In genomic region chr11:57597971-57598830, GRCh38 we compare ENCODE assay signal across 8 cellular contexts. TPM values are rescaled to one million over a fixed set of nuclear protein-coding genes. Genes with fewer than 3 reads are reported as not detected.
DNase-seq lines count a peak whose midpoint lies in the region; ATAC-seq and TF ChIP-seq lines count a peak whose summit lies in the region.

No MANE protein-coding gene starts in this region.

- no peak overlapping the region for H3K27ac Mint-ChIP-seq in activated T-helper 1 cell treated with anti-CD3 and anti-CD28 coated beads, Interleukin-12 subunit alpha, Interleukin-12 subunit beta, Interleukin-2, Interleukin-4 antibody, amounts not matched to agents 30 ng/mL and 10 ng/mL and 1 ng/mL, durations not matched to agents 14 hours and 24 hours and 36 hours

- H3K27me3 Mint-ChIP-seq in activated T-helper 1 cell treated with anti-CD3 and anti-CD28 coated beads, Interleukin-12 subunit alpha, Interleukin-12 subunit beta, Interleukin-2, Interleukin-4 antibody, amounts not matched to agents 30 ng/mL and 10 ng/mL and 1 ng/mL, durations not matched to agents 14 hours and 24 hours and 36 hours (ENCODE audit: insufficient read depth) = peaks cover 30% of the 10 kb centered on the region

- H3K4me3 ChIP-seq in psoas muscle = peak overlapping the region; percentile 61

- H3K36me3 Mint-ChIP-seq in activated T-helper 1 cell treated with anti-CD3 and anti-CD28 coated beads, Interleukin-12 subunit alpha, Interleukin-12 subunit beta, Interleukin-2, Interleukin-4 antibody, amounts not matched to agents 30 ng/mL and 10 ng/mL and 1 ng/mL, durations not matched to agents 14 hours and 24 hours and 36 hours (ENCODE audit: low read depth) = no peaks in the 10 kb centered on the region

- H3K27me3 ChIP-seq in psoas muscle (ENCODE audit: insufficient read depth in 3 of 3, low read length in 2 of 3) = peaks cover 0 to 12% (median 0%) of the 10 kb centered on the region in 3 donors

- H3K27ac ChIP-seq in angular gyrus (ENCODE audit: low read depth, low read length) = peak overlapping the region; percentile 72
- H3K27ac ChIP-seq in psoas muscle = peak overlapping the region; percentile 68

- H3K4me3 Mint-ChIP-seq in activated T-helper 1 cell treated with anti-CD3 and anti-CD28 coated beads, Interleukin-12 subunit alpha, Interleukin-12 subunit beta, Interleukin-2, Interleukin-4 antibody, amounts not matched to agents 30 ng/mL and 10 ng/mL and 1 ng/mL, durations not matched to agents 14 hours and 24 hours and 36 hours = no peak overlapping the region

- no peak for TF ChIP-seq CTCF in psoas muscle (IDR thresholded peaks at IDR 0.05)

- DNase-seq in DMS114 treated with DMSO at 0.1 percent for 48 hours (lab: John Stamatoyannopoulos, UW; ENCODE audit: unreplicated experiment) = peak; percentile 2
- DNase-seq in hippocampal formation (lab: John Stamatoyannopoulos, UW) = peak; percentile 14 to 23
- peak; percentile 86 to 93 for DNase-seq in psoas muscle
- DNase-seq in activated T-helper 1 cell treated with anti-CD3 and anti-CD28 coated beads, Interleukin-12 subunit alpha, Interleukin-12 subunit beta, Interleukin-2, Interleukin-4 antibody, amounts not matched to agents 30 ng/mL and 10 ng/mL and 1 ng/mL, durations not matched to agents 14 hours and 24 hours and 36 hours (ENCODE audit: low spot score) = no peak

- no peaks in the 10 kb centered on the region for H3K9me3 Mint-ChIP-seq in activated T-helper 1 cell treated with anti-CD3 and anti-CD28 coated beads, Interleukin-12 subunit alpha, Interleukin-12 subunit beta, Interleukin-2, Interleukin-4 antibody, amounts not matched to agents 30 ng/mL and 10 ng/mL and 1 ng/mL, durations not matched to agents 14 hours and 24 hours and 36 hours

- intact Hi-C loops in psoas muscle (cut with DNase I) = no loop called here
- intact Hi-C loops in activated T-helper 1 cell treated with anti-CD3 and anti-CD28 coated beads, Interleukin-12 subunit alpha, Interleukin-12 subunit beta, Interleukin-2, Interleukin-4 antibody, amounts not matched to agents 30 ng/mL and 10 ng/mL and 1 ng/mL, durations not matched to agents 14 hours and 24 hours and 36 hours (cut with micrococcal nuclease) = no loop called here

- peaks cover 0 to 2% of the 10 kb centered on the region in 2 donors for H3K36me3 ChIP-seq in psoas muscle (ENCODE audit: insufficient read depth in 1 of 2, low read depth in 1 of 2)

- H3K4me1 Mint-ChIP-seq in activated T-helper 1 cell treated with anti-CD3 and anti-CD28 coated beads, Interleukin-12 subunit alpha, Interleukin-12 subunit beta, Interleukin-2, Interleukin-4 antibody, amounts not matched to agents 30 ng/mL and 10 ng/mL and 1 ng/mL, durations not matched to agents 14 hours and 24 hours and 36 hours (ENCODE audit: low read depth) = no peaks in the 10 kb centered on the region

- ATAC-seq in psoas muscle (peak; percentile 77 to 89 (median 80)), HG03378 (IDR thresholded peaks at IDR 0.05; ENCODE audit: unreplicated experiment) (no peak), HG03280 (IDR thresholded peaks at IDR 0.05; ENCODE audit: unreplicated experiment) (no peak), HG03139 (IDR thresholded peaks at IDR 0.05; ENCODE audit: unreplicated experiment) (no peak)

- H3K9me3 ChIP-seq in psoas muscle = no peaks in the 10 kb centered on the region

- H3K4me1 ChIP-seq in psoas muscle = no peaks in the 10 kb centered on the region

- WGBS in psoas muscle, 3 donors = 2 to 4% (median 2%) methylated on average over 20 to 32 of the region's 32 CpGs

RNA-seq across cellular contexts. Expression of gene SERPING1, which starts 0.7 kb away (rescaled TPM):
- total RNA-seq in psoas muscle = 10 to 100 TPM; 65.1 to 97.3 (median 71.2) TPM
- 10 to 100 TPM; 42.6 to 77.2 (median 62.3) TPM for polyA plus RNA-seq in psoas muscle
- not detected in 2 replicates for total RNA-seq in activated T-helper 1 cell treated with anti-CD3 and anti-CD28 coated beads, Interleukin-12 subunit alpha, Interleukin-12 subunit beta, Interleukin-2, Interleukin-4 antibody, amounts not matched to agents 30 ng/mL and 10 ng/mL and 1 ng/mL, durations not matched to agents 14 hours and 24 hours and 36 hours

RNA-seq across cellular contexts. Expression of gene UBE2L6, which starts 30.7 kb away (rescaled TPM):
- 10 to 100 TPM in 3 of 4 donors, 1 to 10 TPM in 1; 6.8 to 24.7 (median 12.3) TPM for total RNA-seq in psoas muscle
- 1 to 10 TPM; 5.3 to 9.9 (median 9.1) TPM for polyA plus RNA-seq in psoas muscle
- total RNA-seq in activated T-helper 1 cell treated with anti-CD3 and anti-CD28 coated beads, Interleukin-12 subunit alpha, Interleukin-12 subunit beta, Interleukin-2, Interleukin-4 antibody, amounts not matched to agents 30 ng/mL and 10 ng/mL and 1 ng/mL, durations not matched to agents 14 hours and 24 hours and 36 hours = 155 and 163 TPM in 2 replicates

RNA-seq across cellular contexts. Expression of gene YPEL4, which starts 51.5 kb away (rescaled TPM):
- total RNA-seq in psoas muscle = under 1 TPM in 3 of 4 donors, not detected in 1; 0.21 to 0.90 (median 0.59) TPM
- under 1 TPM; 0.08 to 0.18 (median 0.11) TPM for polyA plus RNA-seq in psoas muscle
- total RNA-seq in activated T-helper 1 cell treated with anti-CD3 and anti-CD28 coated beads, Interleukin-12 subunit alpha, Interleukin-12 subunit beta, Interleukin-2, Interleukin-4 antibody, amounts not matched to agents 30 ng/mL and 10 ng/mL and 1 ng/mL, durations not matched to agents 14 hours and 24 hours and 36 hours = 0.26 and 0.39 TPM in 2 replicates

RNA-seq across cellular contexts. Expression of gene CLP1, which starts 59.4 kb away (rescaled TPM):
- 10 to 100 TPM in 2 of 4 donors, 1 to 10 TPM in 2; 6.8 to 11.6 (median 9.2) TPM for total RNA-seq in psoas muscle
- 10 to 100 TPM in 2 of 3 donors, 1 to 10 TPM in 1; 9.6 to 16.9 (median 14.3) TPM for polyA plus RNA-seq in psoas muscle
- 17.8 and 19.1 TPM in 2 replicates for total RNA-seq in activated T-helper 1 cell treated with anti-CD3 and anti-CD28 coated beads, Interleukin-12 subunit alpha, Interleukin-12 subunit beta, Interleukin-2, Interleukin-4 antibody, amounts not matched to agents 30 ng/mL and 10 ng/mL and 1 ng/mL, durations not matched to agents 14 hours and 24 hours and 36 hours

Comparison
In these comparisons a context has a peak if more than half of its experiments do, and no peak if none do; other contexts are left out.
1. ATAC-seq: peak in psoas muscle (4 of 4); none in HG03378 (single experiment), HG03280 (single experiment) and HG03139 (single experiment).
2. RNA of gene SERPING1, which starts 0.7 kb away (total RNA-seq): 65.1 to 97.3 TPM in psoas muscle; not detected in activated T-helper 1 cell treated with anti-CD3 and anti-CD28 coated beads, Interleukin-12 subunit alpha, Interleukin-12 subunit beta, Interleukin-2, Interleukin-4 antibody, amounts not matched to agents 30 ng/mL and 10 ng/mL and 1 ng/mL, durations not matched to agents 14 hours and 24 hours and 36 hours; every median in the first group is over 10 times any median in the second.